Comparison of ENCODE assay signal across 8 cellular contexts in genomic region chr16:11407047-11407982, GRCh38.
DNase-seq lines count a peak whose midpoint lies in the region; ATAC-seq and TF ChIP-seq lines count a peak whose summit lies in the region.

No MANE protein-coding gene starts in this region.

- H3K27ac Mint-ChIP-seq in osteocyte (ENCODE audit: unreplicated experiment) = peak overlapping the region; percentile 45

- H3K9me3 Mint-ChIP-seq in osteocyte (ENCODE audit: unreplicated experiment) = no peaks in the 10 kb centered on the region

- no peaks in the 10 kb centered on the region for H3K36me3 Mint-ChIP-seq in osteocyte (ENCODE audit: unreplicated experiment)

- no peak overlapping the region for H3K4me3 Mint-ChIP-seq in osteocyte (ENCODE audit: unreplicated experiment)

- no peaks in the 10 kb centered on the region for H3K27me3 ChIP-seq in upper lobe of left lung

- H3K4me3 ChIP-seq in fibroblast of villous mesenchyme (ENCODE audit: low read depth, low read length) = no peak overlapping the region
- H3K4me3 ChIP-seq in upper lobe of left lung = no peak overlapping the region

- H3K27me3 Mint-ChIP-seq in osteocyte (ENCODE audit: unreplicated experiment) = peaks cover 9% of the 10 kb centered on the region

- peaks cover 29% of the 10 kb centered on the region for H3K4me1 Mint-ChIP-seq in osteocyte (ENCODE audit: unreplicated experiment)

- no peaks in the 10 kb centered on the region for H3K9me3 ChIP-seq in upper lobe of left lung

- no peak overlapping the region for H3K27ac ChIP-seq in upper lobe of left lung

- TF ChIP-seq POLR2A in upper lobe of left lung (IDR thresholded peaks at IDR 0.05) = no peak

- 79 to 83% methylated on average over 16 to 17 of the region's 17 CpGs for WGBS in upper lobe of left lung, 2 donors

- no peaks in the 10 kb centered on the region for H3K36me3 ChIP-seq in upper lobe of left lung

- TF ChIP-seq CTCF in fibroblast of villous mesenchyme (IDR thresholded peaks at IDR 0.05; ENCODE audit: insufficient read depth, low read depth, low read length) = peak; percentile 83
- TF ChIP-seq CTCF in osteocyte (IDR thresholded peaks at IDR 0.05) = peak; percentile 78
- peak; percentile 54 to 84 (median 78) for TF ChIP-seq CTCF in upper lobe of left lung (IDR thresholded peaks at IDR 0.05)

- no peak for TF ChIP-seq EP300 in upper lobe of left lung (IDR thresholded peaks at IDR 0.05)

- peak; percentile 57 for DNase-seq in COR-L47 (lab: John Stamatoyannopoulos, UW)
- peak; percentile 75 for DNase-seq in HT1080 (ENCODE audit: low read depth)
- DNase-seq in RKO (ENCODE audit: low spot score) = peak; percentile 59
- DNase-seq in activated T-helper 1 cell treated with Interleukin-2 at 50 U/mL for 16 hours (ENCODE audit: low read depth) = peak; percentile 29
- DNase-seq in fibroblast of villous mesenchyme (ENCODE audit: low read depth) = peak; percentile 77
- no peak for DNase-seq in osteocyte (ENCODE audit: extremely low spot score, unreplicated experiment)
- peak in 1 of 2 donors; percentile 69 for DNase-seq in upper lobe of left lung

- ATAC-seq in upper lobe of left lung (ENCODE audit: low FRiP score in 2 of 2) = peak; percentile 72 to 77
- no peak for ATAC-seq in HG03135 (IDR thresholded peaks at IDR 0.05; ENCODE audit: unreplicated experiment)

- peaks cover 0 to 4% (median 2%) of the 10 kb centered on the region in 4 donors for H3K4me1 ChIP-seq in upper lobe of left lung
